8 cellular contexts compared by ENCODE assay signal in the genomic region with DNA sequence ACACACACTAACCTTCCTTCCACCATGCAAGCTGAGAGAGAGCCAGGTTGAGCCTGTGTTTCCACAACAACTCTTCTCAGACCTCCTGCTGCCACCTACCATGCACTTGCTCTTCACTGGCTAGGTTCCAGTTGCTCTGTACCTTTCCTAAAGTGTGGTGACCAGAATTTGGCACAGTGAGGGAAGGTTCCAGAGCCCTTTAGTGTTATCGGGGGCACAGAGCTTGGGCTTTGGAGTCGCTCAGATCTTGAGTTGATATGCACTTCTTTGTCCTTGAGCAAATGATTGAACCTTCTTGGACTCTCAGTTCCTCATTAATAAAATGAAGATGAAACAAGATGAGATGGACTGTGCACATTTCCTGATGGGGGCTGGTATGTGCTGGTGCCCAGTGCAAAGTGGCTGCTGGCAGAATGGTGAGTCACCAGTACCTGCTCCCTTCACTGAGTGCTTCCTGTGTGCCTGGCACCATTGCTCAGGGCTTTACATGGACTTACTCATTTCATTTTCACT. TPM values are rescaled to one million over a fixed set of nuclear protein-coding genes. Genes with fewer than 3 reads are reported as not detected.
DNase-seq lines count a peak whose midpoint lies in the region; ATAC-seq, FAIRE-seq and TF ChIP-seq lines count a peak whose summit lies in the region.

No MANE protein-coding gene starts in this region.

- DNase-seq in natural killer cell treated with Interleukin-12 subunit alpha and Interleukin-12 subunit beta and Interleukin-15 and Interleukin-18, amount 100 ng/mL, for 72 hours (ENCODE audit: low spot score), result no peak
- no peak for DNase-seq in natural killer cell
- peak; percentile 93 for DNase-seq in RPMI8226
- DNase-seq in urothelium cell line (ENCODE audit: low spot score), result peak; percentile 38
- DNase-seq in activated T-cell treated with anti-CD3 and anti-CD28 coated beads, Interleukin-2, amount 50 U/mL, for 4 hours, result no peak
- DNase-seq in WERI-Rb-1, result no peak
- DNase-seq in cardiac septum (ENCODE audit: low spot score), result no peak

- intact Hi-C loops in natural killer cell (cut with micrococcal nuclease) (no loop called here), cardiac septum (cut with DNase I) (no loop called here)

- H3K9me3 ChIP-seq in WERI-Rb-1 (ENCODE audit: severe bottlenecking), result peaks cover 1% of the 10 kb centered on the region

- peak; percentile 52 to 64 for ATAC-seq in natural killer cell treated with Interleukin-12 subunit alpha and Interleukin-12 subunit beta and Interleukin-15 and Interleukin-18, amount 100 ng/mL, for 72 hours
- ATAC-seq in natural killer cell (no peak), HG03064 (IDR thresholded peaks at IDR 0.05; ENCODE audit: low read depth, unreplicated experiment) (peak; percentile 85)
- no peak for ATAC-seq in activated T-cell treated with anti-CD3 and anti-CD28 coated beads, Interleukin-2, amount 50 U/mL, for 4 hours

- TF ChIP-seq CTCF in natural killer cell (IDR thresholded peaks at IDR 0.05), result no peak
- no peak for TF ChIP-seq CTCF in WERI-Rb-1 (IDR thresholded peaks at IDR 0.05; ENCODE audit: low read depth, low read length)

- H3K36me3 ChIP-seq in WERI-Rb-1, result peaks cover 22% of the 10 kb centered on the region

- H3K4me3 Mint-ChIP-seq in natural killer cell treated with Interleukin-12 subunit alpha and Interleukin-12 subunit beta and Interleukin-15 and Interleukin-18, amount 100 ng/mL, for 72 hours, result no peak overlapping the region
- no peak overlapping the region for H3K4me3 Mint-ChIP-seq in natural killer cell
- no peak overlapping the region for H3K4me3 Mint-ChIP-seq in activated T-cell treated with anti-CD3 and anti-CD28 coated beads, Interleukin-2, amount 50 U/mL, for 4 hours

- H3K27me3 ChIP-seq in WERI-Rb-1 (ENCODE audit: insufficient read depth, low read depth, severe bottlenecking), result no peaks in the 10 kb centered on the region

- peaks cover 15 to 16% of the 10 kb centered on the region in 2 donors for H3K4me1 Mint-ChIP-seq in natural killer cell treated with Interleukin-12 subunit alpha and Interleukin-12 subunit beta and Interleukin-15 and Interleukin-18, amount 100 ng/mL, for 72 hours (ENCODE audit: low read depth in 2 of 2)
- peaks cover 0 to 4% of the 10 kb centered on the region in 2 donors for H3K4me1 Mint-ChIP-seq in natural killer cell
- H3K4me1 Mint-ChIP-seq in activated T-cell treated with anti-CD3 and anti-CD28 coated beads, Interleukin-2, amount 50 U/mL, for 4 hours (ENCODE audit: low read depth), result no peaks in the 10 kb centered on the region

- no peak overlapping the region for H3K27ac Mint-ChIP-seq in natural killer cell treated with Interleukin-12 subunit alpha and Interleukin-12 subunit beta and Interleukin-15 and Interleukin-18, amount 100 ng/mL, for 72 hours
- H3K27ac Mint-ChIP-seq in natural killer cell, result no peak overlapping the region

- no peak overlapping the region for H3K4me3 ChIP-seq in WERI-Rb-1 (ENCODE audit: low read depth, low read length)

- no peaks in the 10 kb centered on the region for H3K36me3 Mint-ChIP-seq in natural killer cell treated with Interleukin-12 subunit alpha and Interleukin-12 subunit beta and Interleukin-15 and Interleukin-18, amount 100 ng/mL, for 72 hours
- H3K36me3 Mint-ChIP-seq in natural killer cell, result no peaks in the 10 kb centered on the region
- H3K36me3 Mint-ChIP-seq in activated T-cell treated with anti-CD3 and anti-CD28 coated beads, Interleukin-2, amount 50 U/mL, for 4 hours (ENCODE audit: insufficient read depth), result no peaks in the 10 kb centered on the region

- H3K27ac ChIP-seq in WERI-Rb-1, result no peak overlapping the region

- H3K9me3 Mint-ChIP-seq in natural killer cell treated with Interleukin-12 subunit alpha and Interleukin-12 subunit beta and Interleukin-15 and Interleukin-18, amount 100 ng/mL, for 72 hours, result no peaks in the 10 kb centered on the region
- H3K9me3 Mint-ChIP-seq in natural killer cell, result no peaks in the 10 kb centered on the region
- no peaks in the 10 kb centered on the region for H3K9me3 Mint-ChIP-seq in activated T-cell treated with anti-CD3 and anti-CD28 coated beads, Interleukin-2, amount 50 U/mL, for 4 hours

- H3K27me3 Mint-ChIP-seq in natural killer cell treated with Interleukin-12 subunit alpha and Interleukin-12 subunit beta and Interleukin-15 and Interleukin-18, amount 100 ng/mL, for 72 hours, result peaks cover 0 to 2% of the 10 kb centered on the region in 2 donors
- no peaks in the 10 kb centered on the region for H3K27me3 Mint-ChIP-seq in natural killer cell (ENCODE audit: low read depth in 2 of 2)
- H3K27me3 Mint-ChIP-seq in activated T-cell treated with anti-CD3 and anti-CD28 coated beads, Interleukin-2, amount 50 U/mL, for 4 hours (ENCODE audit: low read depth), result peaks cover 2% of the 10 kb centered on the region

- FAIRE-seq in urothelium cell line (lab: Jason Lieb, UNC), result no peak

RNA-seq across cellular contexts. Expression of gene NEDD4L, which starts 47.1 kb away (rescaled TPM):
- 10 to 100 TPM in 1 of 2 donors, 1 to 10 TPM in 1; 8.6 to 16.5 TPM for total RNA-seq in natural killer cell treated with Interleukin-12 subunit alpha and Interleukin-12 subunit beta and Interleukin-15 and Interleukin-18, amount 100 ng/mL, for 72 hours
- total RNA-seq in natural killer cell (10 to 100 TPM in 2 of 3 donors, 1 to 10 TPM in 1; 3.4 to 15.3 (median 14.3) TPM), cardiac septum (49.3 TPM)
- total RNA-seq in activated T-cell treated with anti-CD3 and anti-CD28 coated beads, Interleukin-2, amount 50 U/mL, for 4 hours, result 1 to 10 TPM; 2.6 to 4.7 (median 2.9) TPM

Comparison
In these comparisons a context has a peak if more than half of its experiments do, and no peak if none do; other contexts are left out.
1. ATAC-seq: peak in natural killer cell treated with Interleukin-12 subunit alpha and Interleukin-12 subunit beta and Interleukin-15 and Interleukin-18, amount 100 ng/mL, for 72 hours (2 of 2) and HG03064 (single experiment); none in natural killer cell (0 of 3) and activated T-cell treated with anti-CD3 and anti-CD28 coated beads, Interleukin-2, amount 50 U/mL, for 4 hours (0 of 2).
2. DNase-seq: peak in RPMI8226 (single experiment) and urothelium cell line (single experiment); none in natural killer cell treated with Interleukin-12 subunit alpha and Interleukin-12 subunit beta and Interleukin-15 and Interleukin-18, amount 100 ng/mL, for 72 hours (single experiment), natural killer cell (single experiment), activated T-cell treated with anti-CD3 and anti-CD28 coated beads, Interleukin-2, amount 50 U/mL, for 4 hours (single experiment), WERI-Rb-1 (single experiment) and cardiac septum (single experiment).